Comparison of ENCODE assay signal across 8 cellular contexts in genomic region chr21:38733973-38734546, GRCh38.
DNase-seq lines count a peak whose midpoint lies in the region; ATAC-seq and TF ChIP-seq lines count a peak whose summit lies in the region.

No MANE protein-coding gene starts in this region.

- H3K4me3 Mint-ChIP-seq in neural progenitor cell: peak overlapping the region; percentile 86

- no peak overlapping the region for H3K9ac ChIP-seq in neural progenitor cell

- H3K27ac ChIP-seq in SJCRH30: 0 out of 2 replicates have a peak overlapping the region, but pooled peaks have one; percentile 4
- no peak overlapping the region for H3K27ac ChIP-seq in neural progenitor cell

- no peaks in the 10 kb centered on the region for H3K36me3 Mint-ChIP-seq in neural progenitor cell

- TF ChIP-seq CTCF in LNCaP clone FGC (IDR thresholded peaks at IDR 0.05; ENCODE audit: control insufficient read depth, extremely low read depth, insufficient read depth) (peak; percentile 90), neural progenitor cell (IDR thresholded peaks at IDR 0.05) (peak; percentile 93)

- H3K4me1 Mint-ChIP-seq in neural progenitor cell: peaks cover 18% of the 10 kb centered on the region

- no peaks in the 10 kb centered on the region for H4K20me1 ChIP-seq in neural progenitor cell (ENCODE audit: low read depth)

- no peaks in the 10 kb centered on the region for H3K9me3 Mint-ChIP-seq in neural progenitor cell

- no peaks in the 10 kb centered on the region for H3K9me3 ChIP-seq in SJCRH30 (replicated peaks)
- no peaks in the 10 kb centered on the region for H3K9me3 ChIP-seq in neural progenitor cell (ENCODE audit: low read depth)

- H3K27me3 ChIP-seq in SJCRH30 (no peaks in the 10 kb centered on the region), neural progenitor cell (peaks cover 16% of the 10 kb centered on the region)

- H3K36me3 ChIP-seq in SJCRH30 (no peaks in the 10 kb centered on the region), neural progenitor cell (no peaks in the 10 kb centered on the region)

- no peaks in the 10 kb centered on the region for H3K79me2 ChIP-seq in neural progenitor cell (ENCODE audit: low read depth)

- no peaks in the 10 kb centered on the region for H3K4me1 ChIP-seq in SJCRH30
- H3K4me1 ChIP-seq in neural progenitor cell: peaks cover 9% of the 10 kb centered on the region

- peak; percentile 61 for ATAC-seq in stimulated activated naive CD8-positive, alpha-beta T cell treated with anti-CD3 and anti-CD28 coated beads, Interleukin-15, Interleukin-2, amounts not matched to agents 100 U/mL and 50 U/mL, for 24 hours
- no peak for ATAC-seq in HG02981 (IDR thresholded peaks at IDR 0.05; ENCODE audit: unreplicated experiment)

- peaks cover 5% of the 10 kb centered on the region for H3K27me3 Mint-ChIP-seq in neural progenitor cell (ENCODE audit: insufficient read depth, low read depth)

- H3F3A ChIP-seq in neural progenitor cell (ENCODE audit: low read depth): peaks cover 6% of the 10 kb centered on the region

- H2AFZ ChIP-seq in neural progenitor cell (replicated peaks): peak overlapping the region; percentile 59

- DNase-seq in DMS53 treated with DMSO at 0.1 percent for 48 hours (lab: John Stamatoyannopoulos, UW; ENCODE audit: unreplicated experiment): peak; percentile 83
- peak; percentile 10 for DNase-seq in LNCaP clone FGC (ENCODE audit: low read depth)
- peak; percentile 79 to 89 for DNase-seq in SJCRH30
- DNase-seq in activated naive CD4-positive, alpha-beta T cell (lab: John Stamatoyannopoulos, UW): peak; percentile 60 to 75 (median 64)
- DNase-seq in foreskin melanocyte: peak; percentile 81
- DNase-seq in neural progenitor cell (ENCODE audit: low spot score): peak; percentile 88
- DNase-seq in stimulated activated naive CD8-positive, alpha-beta T cell treated with anti-CD3 and anti-CD28 coated beads, Interleukin-15, Interleukin-2, amounts not matched to agents 100 U/mL and 50 U/mL, for 24 hours: peak; percentile 88

- peak overlapping the region; percentile 76 for H3K4me2 ChIP-seq in neural progenitor cell

- H3K27ac Mint-ChIP-seq in neural progenitor cell: peak overlapping the region; percentile 46

- H3K4me3 ChIP-seq in LNCaP clone FGC (ENCODE audit: low read depth, low read length): no peak overlapping the region
- H3K4me3 ChIP-seq in SJCRH30: peak overlapping the region; percentile 43
- peak overlapping the region; percentile 40 for H3K4me3 ChIP-seq in neural progenitor cell

Comparison
In these comparisons a context has a peak if more than half of its experiments do, and no peak if none do; other contexts are left out.
1. DNase-seq: peak in every context shown above with its lines; median percentile 88 in neural progenitor cell; 88 in stimulated activated naive CD8-positive, alpha-beta T cell treated with anti-CD3 and anti-CD28 coated beads, Interleukin-15, Interleukin-2, amounts not matched to agents 100 U/mL and 50 U/mL, for 24 hours; 84 in SJCRH30; 83 in DMS53 treated with DMSO at 0.1 percent for 48 hours; 81 in foreskin melanocyte; 64 in activated naive CD4-positive, alpha-beta T cell; 10 in LNCaP clone FGC.